Comparison of ENCODE assay signal across 14 cellular contexts in the genomic region with DNA sequence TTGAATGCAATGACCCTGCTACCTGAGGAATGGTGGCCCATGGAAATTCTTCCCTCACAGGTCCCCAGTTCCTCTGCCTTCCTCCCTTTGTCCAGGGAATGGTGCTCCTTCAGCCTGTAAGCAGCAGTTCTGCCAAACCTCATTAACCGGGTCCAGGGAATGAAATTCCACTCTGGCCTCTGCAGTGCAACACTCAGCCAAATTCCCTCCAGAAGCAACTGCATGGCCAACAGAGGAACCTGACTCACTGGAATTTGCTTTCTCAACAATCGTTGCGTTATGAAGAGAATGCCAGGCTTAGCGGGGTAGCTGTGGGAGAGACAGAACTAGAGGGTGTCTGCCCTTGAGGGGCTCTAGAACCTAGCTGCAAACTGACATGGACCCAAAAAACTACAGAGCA.
DNase-seq lines count a peak whose midpoint lies in the region; ATAC-seq and TF ChIP-seq lines count a peak whose summit lies in the region.
"Had no signal": no experiment of that assay in that cellular context is flagged by ENCODE, and none has a peak within 500 bp of the region (broad histone marks: within the 10 kb centered on the region; RNA-seq: fewer than 3 reads in every experiment).

No MANE protein-coding gene starts in this region.

- H3K4me3 ChIP-seq in esophagus muscularis mucosa (no peak overlapping the region), mesendoderm (ENCODE audit: low read length) (no peak overlapping the region), uterus (no peak overlapping the region)

- no peak overlapping the region for H3K9ac ChIP-seq in mesendoderm (ENCODE audit: low read length)

- TF ChIP-seq POLR2A in esophagus muscularis mucosa (IDR thresholded peaks at IDR 0.05; ENCODE audit: low read depth) (no peak), uterus (IDR thresholded peaks at IDR 0.05) (no peak)

- H3K4me1 ChIP-seq in esophagus muscularis mucosa (peaks cover 10 to 42% (median 38%) of the 10 kb centered on the region in 4 donors), mesendoderm (ENCODE audit: control insufficient read depth, low read depth, low read length) (no peaks in the 10 kb centered on the region), uterus (peaks cover 0 to 6% of the 10 kb centered on the region in 2 donors)

- peak; percentile 68 for DNase-seq in NCI-H226
- DNase-seq in esophagus muscularis mucosa (ENCODE audit: extremely low spot score) = no peak
- DNase-seq in mesendoderm = no peak
- DNase-seq in uterus = peak; percentile 45 to 66
- no peak for DNase-seq in SKM-1 (lab: John Stamatoyannopoulos, UW; ENCODE audit: unreplicated experiment)
- no peak for DNase-seq in NCI-H1105 treated with DMSO at 0.1 percent for 48 hours (lab: John Stamatoyannopoulos, UW)
- DNase-seq: activated CD8-positive, alpha-beta memory T cell treated with anti-CD3 and anti-CD28 coated beads, Interleukin-2, amount 50 U/mL, for 4 hours; activated naive CD8-positive, alpha-beta T cell treated with anti-CD3 and anti-CD28 coated beads for 36 hours; DMS 273 treated with DMSO at 0.1 percent for 48 hours; NCI-H2227 treated with DMSO at 0.1 percent for 48 hours; nephron progenitor cell; stimulated activated naive CD4-positive, alpha-beta T cell had no signal

- no peak overlapping the region for H4K8ac ChIP-seq in mesendoderm (ENCODE audit: low read depth, low read length)

- no peaks in the 10 kb centered on the region for H3K9me3 ChIP-seq in esophagus muscularis mucosa
- H3K9me3 ChIP-seq in uterus = no peaks in the 10 kb centered on the region

- no peaks in the 10 kb centered on the region for H3K79me2 ChIP-seq in mesendoderm (ENCODE audit: control insufficient read depth, insufficient read depth, low read length)

- H2AK5ac ChIP-seq in mesendoderm (ENCODE audit: low read length) = no peak overlapping the region

- ATAC-seq in GM21360 (IDR thresholded peaks at IDR 0.05; ENCODE audit: unreplicated experiment) = no peak

- H3K4me2 ChIP-seq in mesendoderm (ENCODE audit: low read length) = no peak overlapping the region

- TF ChIP-seq CTCF in esophagus muscularis mucosa (IDR thresholded peaks at IDR 0.05) (no peak), uterus (IDR thresholded peaks at IDR 0.05) (no peak)

- no peak overlapping the region for H4K5ac ChIP-seq in mesendoderm (ENCODE audit: low read length)

- H3K27me3 ChIP-seq in esophagus muscularis mucosa (no peaks in the 10 kb centered on the region), mesendoderm (ENCODE audit: insufficient read depth, low read length, poor library complexity) (no peaks in the 10 kb centered on the region), uterus (no peaks in the 10 kb centered on the region)

- no peak overlapping the region for H3K18ac ChIP-seq in mesendoderm (ENCODE audit: low read length)

- H3K27ac ChIP-seq in esophagus muscularis mucosa (replicated peaks in 1 of 4) (peak overlapping the region in 3 of 4 donors; percentile 19 to 47 (median 41)), mesendoderm (ENCODE audit: low read depth, low read length) (no peak overlapping the region), uterus (no peak overlapping the region)
- H3K27ac ChIP-seq: HL-60 had no signal

- H3K36me3 ChIP-seq in esophagus muscularis mucosa = no peaks in the 10 kb centered on the region
- H3K36me3 ChIP-seq in mesendoderm (ENCODE audit: control insufficient read depth, insufficient read depth, low read length) = no peaks in the 10 kb centered on the region
- no peaks in the 10 kb centered on the region for H3K36me3 ChIP-seq in uterus

- no peaks in the 10 kb centered on the region for H3K79me1 ChIP-seq in mesendoderm (ENCODE audit: low read length)

- intact Hi-C loops in esophagus muscularis mucosa (cut with DNase I) = no loop called here
- intact Hi-C loops in uterus (cut with DNase I; ENCODE audit: low total_unique reads) = no loop called here

- H2BK5ac ChIP-seq in mesendoderm (ENCODE audit: low read length) = no peak overlapping the region

- H3K4ac ChIP-seq in mesendoderm (ENCODE audit: low read depth, low read length) = no peak overlapping the region

- 9% methylated on average over 4 of the region's 4 CpGs for WGBS in esophagus muscularis mucosa
- no CpG with 5 or more reads among the region's 4 CpGs for WGBS in mesendoderm (ENCODE audit: extremely low coverage, insufficient coverage, low lambda C conversion rate)

- H2BK15ac ChIP-seq in mesendoderm (replicated peaks; ENCODE audit: low read depth) = no peak overlapping the region

- H3K56ac ChIP-seq in mesendoderm (ENCODE audit: low read length) = no peak overlapping the region

- no peak overlapping the region for H2BK120ac ChIP-seq in mesendoderm (ENCODE audit: low read depth, low read length)

- TF ChIP-seq EP300 in esophagus muscularis mucosa (IDR thresholded peaks at IDR 0.05) = no peak

- peak overlapping the region; percentile 16 for H3K23ac ChIP-seq in mesendoderm (ENCODE audit: low read length)

Comparison
In these comparisons a context has a peak if more than half of its experiments do, and no peak if none do; other contexts are left out.
1. DNase-seq: peak in NCI-H226 (single experiment) and uterus (2 of 2); none in esophagus muscularis mucosa (single experiment), mesendoderm (single experiment), SKM-1 (single experiment) and NCI-H1105 treated with DMSO at 0.1 percent for 48 hours (single experiment).
2. H3K27ac ChIP-seq: peak in esophagus muscularis mucosa (3 of 4); none in mesendoderm (single experiment) and uterus (0 of 2).